Comparison of ENCODE assay signal across 14 cellular contexts in the genomic region with DNA sequence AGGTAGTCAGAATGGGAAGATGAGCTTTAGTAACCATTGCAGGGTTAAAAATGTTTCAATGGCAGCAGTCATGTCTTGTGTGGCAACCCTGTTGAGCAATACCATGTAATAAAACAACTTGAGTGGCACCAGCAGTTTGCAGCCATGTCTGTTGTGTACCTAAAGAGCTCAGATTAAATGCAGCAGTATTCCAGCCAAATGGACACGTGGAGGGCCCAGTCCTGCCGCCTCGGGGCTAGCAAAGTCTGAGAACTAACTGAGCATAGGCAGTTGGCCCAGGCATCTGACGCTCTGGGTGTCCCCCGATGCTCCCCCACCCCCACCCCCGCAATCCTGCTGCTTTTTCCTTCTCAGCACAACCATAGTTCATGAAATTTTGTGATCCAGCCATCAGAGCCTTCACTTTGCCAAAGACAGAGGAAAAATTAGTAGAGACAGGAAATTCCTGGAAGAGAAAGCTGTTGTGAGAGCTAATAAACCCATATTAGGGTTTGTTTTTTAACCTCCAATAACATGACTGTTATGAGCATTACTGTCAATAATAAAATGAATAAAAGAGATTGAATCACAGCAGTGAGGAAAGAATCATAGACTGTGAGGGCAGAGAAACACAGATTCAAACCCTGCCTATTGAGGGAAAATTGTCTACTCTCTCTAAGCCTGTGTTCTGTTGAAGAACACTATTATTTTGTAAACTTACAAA.
DNase-seq lines count a peak whose midpoint lies in the region; ATAC-seq and TF ChIP-seq lines count a peak whose summit lies in the region.
"Had no signal": no experiment of that assay in that cellular context is flagged by ENCODE, and none has a peak within 500 bp of the region (broad histone marks: within the 10 kb centered on the region; RNA-seq: fewer than 3 reads in every experiment).

No MANE protein-coding gene starts in this region.

- no peaks in the 10 kb centered on the region for H3K4me1 Mint-ChIP-seq in nephron progenitor cell
- H3K4me1 Mint-ChIP-seq: central memory CD8-positive, alpha-beta T cell; H9; memory B cell had no signal

- H3K9me3 ChIP-seq in SK-N-MC (ENCODE audit: low read depth, low read length) (no peaks in the 10 kb centered on the region), heart left ventricle (peaks cover 0 to 24% (median 5%) of the 10 kb centered on the region in 12 donors), skeletal muscle satellite cell (replicated peaks; ENCODE audit: low read length) (no peaks in the 10 kb centered on the region)

- no peak overlapping the region for H3K9ac ChIP-seq in SK-N-MC (ENCODE audit: insufficient read length)
- H3K9ac ChIP-seq in skeletal muscle satellite cell (ENCODE audit: low read depth, low read length) = no peak overlapping the region
- H3K9ac ChIP-seq: SK-N-SH had no signal

- intact Hi-C loops in heart left ventricle (cut with DNase I) = no loop called here

- no peak overlapping the region for H3K4me3 ChIP-seq in SK-N-MC
- no peak overlapping the region for H3K4me3 ChIP-seq in heart left ventricle
- no peak overlapping the region for H3K4me3 ChIP-seq in skeletal muscle satellite cell (ENCODE audit: low read length)

- H3K36me3 ChIP-seq in SK-N-MC (ENCODE audit: insufficient read depth, low read length) (no peaks in the 10 kb centered on the region), heart left ventricle (no peaks in the 10 kb centered on the region), skeletal muscle satellite cell (ENCODE audit: insufficient read depth, low read length) (no peaks in the 10 kb centered on the region)

- peak overlapping the region; percentile 45 for H3K4me2 ChIP-seq in skeletal muscle satellite cell (ENCODE audit: low read length)
- H3K4me2 ChIP-seq: SK-N-SH had no signal

- H3K4me3 Mint-ChIP-seq in nephron progenitor cell = no peak overlapping the region
- H3K4me3 Mint-ChIP-seq: CD8-positive, alpha-beta T cell; central memory CD8-positive, alpha-beta T cell; H9; memory B cell had no signal

- H3K9me3 Mint-ChIP-seq in nephron progenitor cell = peaks cover 20% of the 10 kb centered on the region

- peaks cover 0 to 20% (median 5%) of the 10 kb centered on the region in 12 donors for H3K4me1 ChIP-seq in heart left ventricle
- H3K4me1 ChIP-seq in skeletal muscle satellite cell (ENCODE audit: control insufficient read depth, insufficient read depth, low read length) = peaks cover 3% of the 10 kb centered on the region

- no peak overlapping the region for H3K27ac Mint-ChIP-seq in nephron progenitor cell
- H3K27ac Mint-ChIP-seq: CD8-positive, alpha-beta T cell; H9; memory B cell had no signal

- DNase-seq in HuH-7.5 (ENCODE audit: low spot score) (peak; percentile 11), SK-N-MC (ENCODE audit: low read depth, low spot score) (no peak), heart left ventricle (peak in 4 of 5 donors; percentile 20 to 28 (median 22)), CD1c-positive myeloid dendritic cell (ENCODE audit: extremely low spot score) (no peak), NCI-H226 (no peak), nephron progenitor cell (no peak)
- DNase-seq: activated effector memory CD4-positive, alpha-beta T cell treated with anti-CD3 and anti-CD28 coated beads, Interleukin-2, amount 50 U/mL, for 16 hours; CD8-positive, alpha-beta T cell; H9; SK-N-SH had no signal

- no peaks in the 10 kb centered on the region for H3K27me3 Mint-ChIP-seq in nephron progenitor cell (ENCODE audit: low read depth, poor library complexity)

- H3K36me3 Mint-ChIP-seq in nephron progenitor cell (ENCODE audit: low read depth) = peaks cover 8% of the 10 kb centered on the region
- H3K36me3 Mint-ChIP-seq: CD8-positive, alpha-beta T cell had no signal

- TF ChIP-seq CTCF in heart left ventricle (IDR thresholded peaks at IDR 0.05) = no peak
- TF ChIP-seq CTCF in nephron progenitor cell (IDR thresholded peaks at IDR 0.05) = no peak

- WGBS in heart left ventricle, 4 donors = 35 to 55% (median 39%) methylated on average over 6 of the region's 6 CpGs

- no peaks in the 10 kb centered on the region for H3K27me3 ChIP-seq in heart left ventricle
- H3K27me3 ChIP-seq in skeletal muscle satellite cell (ENCODE audit: control insufficient read depth, insufficient read depth, low read length) = no peaks in the 10 kb centered on the region

- H3K27ac ChIP-seq in SK-N-MC (0 out of 2 replicates have a peak overlapping the region, but pooled peaks have one; percentile 13), heart left ventricle (peak overlapping the region in 5 of 12 donors; percentile 17 to 69 (median 47))

- ATAC-seq in heart left ventricle (peak in 3 of 4 donors; percentile 49 to 58 (median 54)), GM19452 (IDR thresholded peaks at IDR 0.05; ENCODE audit: unreplicated experiment) (no peak)
- ATAC-seq: CD8-positive, alpha-beta T cell had no signal

- TF ChIP-seq POLR2A in heart left ventricle (IDR thresholded peaks at IDR 0.05) = no peak

Comparison
In these comparisons a context has a peak if more than half of its experiments do, and no peak if none do; other contexts are left out.
1. DNase-seq: peak in HuH-7.5 (single experiment) and heart left ventricle (4 of 5); none in SK-N-MC (single experiment), CD1c-positive myeloid dendritic cell (single experiment), NCI-H226 (single experiment) and nephron progenitor cell (single experiment).